In the genomic region with DNA sequence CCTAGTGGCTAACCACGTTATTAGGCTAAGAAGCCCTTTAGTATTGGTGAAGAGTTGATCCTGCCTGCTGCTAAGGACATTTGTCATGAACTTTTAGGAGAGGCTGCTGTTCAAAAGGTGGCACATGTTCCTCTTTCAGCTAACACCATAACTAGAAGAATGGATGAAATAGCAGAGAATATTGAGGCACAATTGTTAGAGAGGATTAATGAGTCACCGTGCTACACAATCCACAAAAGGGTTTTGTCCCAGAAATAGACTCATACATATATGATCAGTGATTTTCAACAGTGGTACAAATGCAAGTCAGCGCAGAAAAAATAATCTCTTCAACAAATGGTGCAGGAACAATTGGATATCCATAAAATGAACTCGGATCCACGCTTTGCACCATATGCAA, we compare ENCODE assay signal across 19 cellular contexts. TPM values are rescaled to one million over a fixed set of nuclear protein-coding genes. Genes with fewer than 3 reads are reported as not detected.
DNase-seq lines count a peak whose midpoint lies in the region; ATAC-seq, FAIRE-seq and TF ChIP-seq lines count a peak whose summit lies in the region.
"Had no signal": no experiment of that assay in that cellular context is flagged by ENCODE, and none has a peak within 500 bp of the region (broad histone marks: within the 10 kb centered on the region; RNA-seq: fewer than 3 reads in every experiment).

No MANE protein-coding gene starts in this region.

- TF ChIP-seq CTCF in endothelial cell of umbilical vein (IDR thresholded peaks at IDR 0.05; ENCODE audit: extremely low read depth in 1 of 2, insufficient read depth in 1 of 2, low read depth in 1 of 2, low read length in 2 of 2), result no peak

- no peak for TF ChIP-seq POLR2A in endothelial cell of umbilical vein (IDR thresholded peaks at IDR 0.05; ENCODE audit: low read depth, low read length)

- H3K9ac ChIP-seq in endothelial cell of umbilical vein (replicated peaks; ENCODE audit: extremely low read depth, insufficient read depth, low read length), result no peak overlapping the region
- H3K9ac ChIP-seq: BLaER1 had no signal

- no peak for DNase-seq in endothelial cell of umbilical vein (ENCODE audit: low read depth, low spot score)
- DNase-seq in globus pallidus (ENCODE audit: low spot score), result peak; percentile 33
- no peak for DNase-seq in substantia nigra (lab: John Stamatoyannopoulos, UW)
- DNase-seq in GDM1 (lab: John Stamatoyannopoulos, UW), result no peak
- DNase-seq in EL, result no peak
- DNase-seq: ACHN; AML-193; CD4-positive, alpha-beta memory T cell; DMS153; H9 had no signal

- CTCF ChIA-PET in endothelial cell of umbilical vein (lab: Charles Lee), result interaction anchor here (1.8 to 2.3 kb wide), 3 partner anchors 14 to 30 kb away, joined by 7 to 15 read pairs (median 9); no protein-coding TSS in a partner anchor

- no peak for ATAC-seq in GM21381 (IDR thresholded peaks at IDR 0.05; ENCODE audit: unreplicated experiment)
- ATAC-seq: GM12878, HepG2 had no signal

- H4K20me1 ChIP-seq in endothelial cell of umbilical vein (replicated peaks; ENCODE audit: control insufficient read depth, extremely low read depth, insufficient read depth, low read length), result no peaks in the 10 kb centered on the region
- H4K20me1 ChIP-seq: BLaER1 had no signal

- intact Hi-C loops in endothelial cell of umbilical vein (cut with micrococcal nuclease), result no loop called here

- no peak overlapping the region for H3K4me3 ChIP-seq in endothelial cell of umbilical vein (replicated peaks in 1 of 3; ENCODE audit: insufficient read depth in 1 of 3, low read depth in 1 of 3, low read length in 3 of 3)
- H3K4me3 ChIP-seq: BLaER1, GM12878 had no signal

- no peak overlapping the region for H3K4me2 ChIP-seq in endothelial cell of umbilical vein (ENCODE audit: insufficient read depth, low read length)
- H3K4me2 ChIP-seq: BLaER1 had no signal

- H3K4me1 ChIP-seq in endothelial cell of umbilical vein (ENCODE audit: control insufficient read depth, extremely low read depth, insufficient read depth, low read length), result no peaks in the 10 kb centered on the region
- H3K4me1 ChIP-seq: BLaER1 had no signal

- no peaks in the 10 kb centered on the region for H3K27me3 ChIP-seq in endothelial cell of umbilical vein (ENCODE audit: control insufficient read depth in 2 of 2, insufficient read depth in 2 of 2, low read length in 2 of 2)
- H3K27me3 ChIP-seq: BLaER1 had no signal

- H3K27ac ChIP-seq in endothelial cell of umbilical vein (ENCODE audit: insufficient read depth, low read depth, low read length) (no peak overlapping the region), substantia nigra (ENCODE audit: low read depth, low read length, poor library complexity, severe bottlenecking) (peak overlapping the region; percentile 28)
- H3K27ac ChIP-seq: BLaER1 had no signal

- dilution Hi-C loops in endothelial cell of umbilical vein (cut with MboI; ENCODE audit: extremely low pct_ligation_motif_present, low sequenced_read_pairs), result no loop called here

- no peaks in the 10 kb centered on the region for H3K79me2 ChIP-seq in endothelial cell of umbilical vein (ENCODE audit: control insufficient read depth, insufficient read depth, low read length)

- BruUV-seq in endothelial cell of umbilical vein (replicated peaks; lab: Mats Ljungman, UMichigan), result no TSS peak

- no peaks in the 10 kb centered on the region for H3K36me3 ChIP-seq in endothelial cell of umbilical vein (ENCODE audit: control insufficient read depth in 2 of 2, extremely low read depth in 1 of 2, insufficient read depth in 2 of 2, low read length in 2 of 2)
- H3K36me3 ChIP-seq: BLaER1 had no signal

- no peaks in the 10 kb centered on the region for H3K9me3 ChIP-seq in endothelial cell of umbilical vein (replicated peaks; ENCODE audit: control insufficient read depth, insufficient read depth, low read length)
- H3K9me3 ChIP-seq: BLaER1 had no signal

- POLR2A ChIA-PET in endothelial cell of umbilical vein (lab: Charles Lee), result no interaction called here

- no peak overlapping the region for H2AFZ ChIP-seq in endothelial cell of umbilical vein (ENCODE audit: low read depth, low read length)

- FAIRE-seq in endothelial cell of umbilical vein (lab: Jason Lieb, UNC), result no peak
- FAIRE-seq: A204.1, GM12878, H1, HepG2 had no signal

- H3K9me1 ChIP-seq in endothelial cell of umbilical vein (replicated peaks; ENCODE audit: control insufficient read depth, extremely low read depth, insufficient read depth, low read length), result no peaks in the 10 kb centered on the region

TF ChIP-seq in endothelial cell of umbilical vein, 7 proteins besides CTCF, POLR2A, EP300 and RAD21:
- TF ChIP-seq GATA2 (IDR thresholded peaks at IDR 0.05; ENCODE audit: insufficient read depth, insufficient read length, low read depth, low read length), result no peak
- TF ChIP-seq FOS (IDR thresholded peaks at IDR 0.05; ENCODE audit: borderline replicate concordance, insufficient read depth, low read length), result peak; percentile 10
- TF ChIP-seq, protein P1, sequence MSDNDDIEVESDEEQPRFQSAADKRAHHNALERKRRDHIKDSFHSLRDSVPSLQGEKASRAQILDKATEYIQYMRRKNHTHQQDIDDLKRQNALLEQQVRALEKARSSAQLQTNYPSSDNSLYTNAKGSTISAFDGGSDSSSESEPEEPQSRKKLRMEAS (IDR thresholded peaks at IDR 0.05; ENCODE audit: insufficient read depth, insufficient read length), result no peak
- TF ChIP-seq POLR2AphosphoS5 (IDR thresholded peaks at IDR 0.05; ENCODE audit: insufficient read depth, low read depth, low read length), result no peak

RNA-seq across cellular contexts. Expression of a gene that starts 7.0 kb away (rescaled TPM):
- total RNA-seq in endothelial cell of umbilical vein, result 17.0 and 23.2 TPM in 2 replicates
- 5.5 and 5.6 TPM in 2 replicates for polyA plus RNA-seq in endothelial cell of umbilical vein
- polyA plus RNA-seq in endothelial cell of umbilical vein (2011; cell fraction: cytosol; rRNA removed), result 4.2 and 5.5 TPM in 2 replicates
- 38.7 and 39.2 TPM in 2 replicates for polyA plus RNA-seq in endothelial cell of umbilical vein (2011; cell fraction: nucleus; rRNA removed)
- polyA plus RNA-seq in endothelial cell of umbilical vein (2012), result 6.5 and 10.3 TPM in 2 replicates
- 5.5 and 7.1 TPM in 2 replicates for polyA minus RNA-seq in endothelial cell of umbilical vein
- 4.1 TPM for polyA minus RNA-seq in endothelial cell of umbilical vein (2011; cell fraction: cytosol; rRNA and poly(A)+ RNA removed)
- polyA minus RNA-seq in endothelial cell of umbilical vein (2011; cell fraction: nucleus; rRNA and poly(A)+ RNA removed), result 14.6 and 16.4 TPM in 2 replicates

RNA-seq across cellular contexts. Expression of a gene that starts 45.1 kb away (rescaled TPM):
- 273 and 303 TPM in 2 replicates for total RNA-seq in endothelial cell of umbilical vein
- 383 and 451 TPM in 2 replicates for polyA plus RNA-seq in endothelial cell of umbilical vein
- polyA plus RNA-seq in endothelial cell of umbilical vein (2011; cell fraction: cytosol; rRNA removed), result 364 and 365 TPM in 2 replicates
- polyA plus RNA-seq in endothelial cell of umbilical vein (2011; cell fraction: nucleus; rRNA removed), result 321 and 349 TPM in 2 replicates
- polyA plus RNA-seq in endothelial cell of umbilical vein (2012), result 148 and 187 TPM in 2 replicates
- polyA minus RNA-seq in endothelial cell of umbilical vein, result 205 and 226 TPM in 2 replicates
- polyA minus RNA-seq in endothelial cell of umbilical vein (2011; cell fraction: cytosol; rRNA and poly(A)+ RNA removed), result 0.51 TPM
- 66.6 and 81.3 TPM in 2 replicates for polyA minus RNA-seq in endothelial cell of umbilical vein (2011; cell fraction: nucleus; rRNA and poly(A)+ RNA removed)
- total RNA-seq: H1 had no signal

RNA-seq across cellular contexts. Expression of a gene that starts 55.1 kb away (rescaled TPM):
- 3.6 and 7.0 TPM in 2 replicates for total RNA-seq in endothelial cell of umbilical vein
- polyA plus RNA-seq in endothelial cell of umbilical vein, result 0.94 and 1.2 TPM in 2 replicates
- polyA plus RNA-seq in endothelial cell of umbilical vein (2011; cell fraction: cytosol; rRNA removed), result 0.34 and 0.45 TPM in 2 replicates
- 5.8 and 9.3 TPM in 2 replicates for polyA plus RNA-seq in endothelial cell of umbilical vein (2011; cell fraction: nucleus; rRNA removed)
- polyA plus RNA-seq in endothelial cell of umbilical vein (2012), result 1.1 TPM in 2 replicates
- 0.32 and 0.49 TPM in 2 replicates for polyA minus RNA-seq in endothelial cell of umbilical vein
- polyA minus RNA-seq in endothelial cell of umbilical vein (2011; cell fraction: cytosol; rRNA and poly(A)+ RNA removed), result not detected
- polyA minus RNA-seq in endothelial cell of umbilical vein (2011; cell fraction: nucleus; rRNA and poly(A)+ RNA removed), result 0.38 and 0.63 TPM in 2 replicates
- total RNA-seq: Daoy, H1, H9 had no signal
- polyA plus RNA-seq: CD14-positive monocyte, IgD-negative memory B cell had no signal

RNA-seq across cellular contexts. Expression of a gene that starts 58.0 kb away (rescaled TPM):
- total RNA-seq in endothelial cell of umbilical vein, result 19.3 and 27.1 TPM in 2 replicates
- 65.4 and 79.4 TPM in 2 replicates for polyA plus RNA-seq in endothelial cell of umbilical vein
- 19.2 and 33.6 TPM in 2 replicates for polyA plus RNA-seq in endothelial cell of umbilical vein (2011; cell fraction: cytosol; rRNA removed)
- polyA plus RNA-seq in endothelial cell of umbilical vein (2011; cell fraction: nucleus; rRNA removed), result 203 and 270 TPM in 2 replicates
- 15.1 and 33.3 TPM in 2 replicates for polyA plus RNA-seq in endothelial cell of umbilical vein (2012)
- polyA minus RNA-seq in endothelial cell of umbilical vein, result 11.4 and 20.7 TPM in 2 replicates
- polyA minus RNA-seq in endothelial cell of umbilical vein (2011; cell fraction: cytosol; rRNA and poly(A)+ RNA removed), result not detected
- 27.5 and 44.7 TPM in 2 replicates for polyA minus RNA-seq in endothelial cell of umbilical vein (2011; cell fraction: nucleus; rRNA and poly(A)+ RNA removed)
- polyA plus RNA-seq: IgD-negative memory B cell had no signal
